9 cellular contexts compared by ENCODE assay signal in the genomic region with DNA sequence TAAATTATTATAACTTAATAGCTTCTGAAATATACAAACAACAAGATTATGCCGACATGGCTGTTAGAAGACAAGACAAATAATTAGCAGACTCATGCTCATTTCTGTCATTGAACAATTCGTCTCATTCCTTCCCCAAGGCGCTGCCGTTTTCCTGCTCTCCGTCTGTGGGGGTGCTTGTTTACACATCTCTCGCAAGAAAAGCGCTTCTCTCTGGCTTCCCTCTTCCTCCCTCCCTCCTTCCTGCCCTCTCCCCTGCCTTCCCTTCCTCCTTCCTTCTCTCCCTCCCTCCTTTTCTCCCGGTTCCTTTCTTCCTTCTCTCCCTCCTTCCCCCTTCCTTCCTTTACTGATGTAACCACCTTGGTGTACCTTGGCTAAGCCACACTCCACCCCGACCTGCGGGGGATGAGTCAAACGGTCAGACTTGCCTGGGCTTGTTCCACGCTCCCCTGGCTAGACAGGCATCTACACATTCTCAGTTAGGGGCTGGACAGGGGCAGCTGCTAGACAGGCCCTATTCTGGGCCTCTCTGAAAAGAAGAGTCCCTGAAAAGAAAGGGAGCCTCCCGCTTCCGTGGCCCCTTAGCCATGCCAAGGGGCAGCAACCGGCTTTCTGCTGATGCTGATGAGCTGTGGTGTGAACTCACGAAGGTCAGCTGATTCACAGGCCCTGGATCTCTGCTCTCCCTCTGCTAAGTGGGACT.
A peak's percentile ranks its signal among the peaks of the same experiment; 100 is the strongest.
DNase-seq lines count a peak whose midpoint lies in the region; ATAC-seq, FAIRE-seq and TF ChIP-seq lines count a peak whose summit lies in the region.
"Had no signal": no experiment of that assay in that cellular context is flagged by ENCODE, and none has a peak within 500 bp of the region (broad histone marks: within the 10 kb centered on the region; RNA-seq: fewer than 3 reads in every experiment).

No MANE protein-coding gene starts in this region.

- H3K4me3 Mint-ChIP-seq in activated T-helper 1 cell treated with anti-CD3 and anti-CD28 coated beads, Interleukin-12 subunit alpha, Interleukin-12 subunit beta, Interleukin-2, Interleukin-4 antibody, amounts not matched to agents 30 ng/mL and 10 ng/mL and 1 ng/mL, durations not matched to agents 14 hours and 24 hours and 36 hours, result no peak overlapping the region
- H3K4me3 Mint-ChIP-seq in natural killer cell, result no peak overlapping the region
- H3K4me3 Mint-ChIP-seq: activated naive CD8-positive, alpha-beta T cell had no signal

- H3K4me1 Mint-ChIP-seq in activated T-helper 1 cell treated with anti-CD3 and anti-CD28 coated beads, Interleukin-12 subunit alpha, Interleukin-12 subunit beta, Interleukin-2, Interleukin-4 antibody, amounts not matched to agents 30 ng/mL and 10 ng/mL and 1 ng/mL, durations not matched to agents 14 hours and 24 hours and 36 hours (ENCODE audit: low read depth), result no peaks in the 10 kb centered on the region
- no peaks in the 10 kb centered on the region for H3K4me1 Mint-ChIP-seq in natural killer cell

- ATAC-seq in Right ventricle myocardium inferior (no peak), left lung (peak; percentile 66), natural killer cell (no peak)

- no peaks in the 10 kb centered on the region for H3K36me3 ChIP-seq in left ventricle myocardium inferior
- no peaks in the 10 kb centered on the region for H3K36me3 ChIP-seq in left lung
- no peaks in the 10 kb centered on the region for H3K36me3 ChIP-seq in uterus

- no peaks in the 10 kb centered on the region for H3K36me3 Mint-ChIP-seq in activated T-helper 1 cell treated with anti-CD3 and anti-CD28 coated beads, Interleukin-12 subunit alpha, Interleukin-12 subunit beta, Interleukin-2, Interleukin-4 antibody, amounts not matched to agents 30 ng/mL and 10 ng/mL and 1 ng/mL, durations not matched to agents 14 hours and 24 hours and 36 hours (ENCODE audit: low read depth)
- H3K36me3 Mint-ChIP-seq in natural killer cell, result no peaks in the 10 kb centered on the region
- H3K36me3 Mint-ChIP-seq: activated naive CD8-positive, alpha-beta T cell had no signal

- peak; percentile 9 for DNase-seq in Right ventricle myocardium inferior (ENCODE audit: missing footprints)
- no peak for DNase-seq in left ventricle myocardium inferior
- DNase-seq in activated T-helper 1 cell treated with anti-CD3 and anti-CD28 coated beads, Interleukin-12 subunit alpha, Interleukin-12 subunit beta, Interleukin-2, Interleukin-4 antibody, amounts not matched to agents 30 ng/mL and 10 ng/mL and 1 ng/mL, durations not matched to agents 14 hours and 24 hours and 36 hours (ENCODE audit: low spot score), result no peak
- peak; percentile 37 to 44 for DNase-seq in left lung
- DNase-seq in uterus, result peak; percentile 59 to 68
- DNase-seq in GM12892 (ENCODE audit: insufficient read length), result no peak
- DNase-seq in epidermal melanocyte (ENCODE audit: insufficient read length, low spot score), result no peak
- no peak for DNase-seq in natural killer cell

- H3K27me3 ChIP-seq in left ventricle myocardium inferior (ENCODE audit: low read depth), result peaks cover 63% of the 10 kb centered on the region
- H3K27me3 ChIP-seq in left lung, result peaks cover 0 to 10% of the 10 kb centered on the region in 2 donors
- no peaks in the 10 kb centered on the region for H3K27me3 ChIP-seq in uterus

- H3K4me3 ChIP-seq in left ventricle myocardium inferior (no peak overlapping the region), left lung (no peak overlapping the region), uterus (no peak overlapping the region)

- TF ChIP-seq POLR2A in uterus (IDR thresholded peaks at IDR 0.05) (no peak), GM12892 (IDR thresholded peaks at IDR 0.05; ENCODE audit: low read depth, low read length) (no peak)

- H3K9me3 Mint-ChIP-seq in activated T-helper 1 cell treated with anti-CD3 and anti-CD28 coated beads, Interleukin-12 subunit alpha, Interleukin-12 subunit beta, Interleukin-2, Interleukin-4 antibody, amounts not matched to agents 30 ng/mL and 10 ng/mL and 1 ng/mL, durations not matched to agents 14 hours and 24 hours and 36 hours, result no peaks in the 10 kb centered on the region
- H3K9me3 Mint-ChIP-seq in natural killer cell, result no peaks in the 10 kb centered on the region

- H3K4me1 ChIP-seq in left ventricle myocardium inferior (peaks cover 7% of the 10 kb centered on the region), left lung (no peaks in the 10 kb centered on the region), uterus (peaks cover 0 to 4% of the 10 kb centered on the region in 2 donors)

- no peak for TF ChIP-seq CTCF in left ventricle myocardium inferior (IDR thresholded peaks at IDR 0.05; ENCODE audit: borderline replicate concordance)
- no peak for TF ChIP-seq CTCF in left lung (IDR thresholded peaks at IDR 0.05)
- TF ChIP-seq CTCF in uterus (IDR thresholded peaks at IDR 0.05), result no peak
- no peak for TF ChIP-seq CTCF in natural killer cell (IDR thresholded peaks at IDR 0.05)

- FAIRE-seq in GM12892 (lab: Jason Lieb, UNC), result no peak

- intact Hi-C loops in Right ventricle myocardium inferior (cut with DNase I) (no loop called here), left ventricle myocardium inferior (cut with micrococcal nuclease) (no loop called here), left lung (cut with DNase I) (no loop called here), uterus (cut with DNase I; ENCODE audit: low total_unique reads) (no loop called here), natural killer cell (cut with micrococcal nuclease) (no loop called here)
- intact Hi-C loops in activated T-helper 1 cell treated with anti-CD3 and anti-CD28 coated beads, Interleukin-12 subunit alpha, Interleukin-12 subunit beta, Interleukin-2, Interleukin-4 antibody, amounts not matched to agents 30 ng/mL and 10 ng/mL and 1 ng/mL, durations not matched to agents 14 hours and 24 hours and 36 hours (cut with micrococcal nuclease), result no loop called here

- H3K9me3 ChIP-seq in left ventricle myocardium inferior (replicated peaks) (no peaks in the 10 kb centered on the region), left lung (no peaks in the 10 kb centered on the region), uterus (no peaks in the 10 kb centered on the region)

- no peaks in the 10 kb centered on the region for H3K27me3 Mint-ChIP-seq in activated T-helper 1 cell treated with anti-CD3 and anti-CD28 coated beads, Interleukin-12 subunit alpha, Interleukin-12 subunit beta, Interleukin-2, Interleukin-4 antibody, amounts not matched to agents 30 ng/mL and 10 ng/mL and 1 ng/mL, durations not matched to agents 14 hours and 24 hours and 36 hours (ENCODE audit: insufficient read depth)
- H3K27me3 Mint-ChIP-seq in natural killer cell (ENCODE audit: low read depth in 2 of 2), result no peaks in the 10 kb centered on the region
- H3K27me3 Mint-ChIP-seq: activated naive CD8-positive, alpha-beta T cell had no signal

- H3K27ac ChIP-seq in left ventricle myocardium inferior (replicated peaks) (no peak overlapping the region), left lung (no peak overlapping the region), uterus (peak overlapping the region; percentile 42 to 66)

- peak overlapping the region; percentile 67 for H3K27ac Mint-ChIP-seq in activated T-helper 1 cell treated with anti-CD3 and anti-CD28 coated beads, Interleukin-12 subunit alpha, Interleukin-12 subunit beta, Interleukin-2, Interleukin-4 antibody, amounts not matched to agents 30 ng/mL and 10 ng/mL and 1 ng/mL, durations not matched to agents 14 hours and 24 hours and 36 hours
- H3K27ac Mint-ChIP-seq in natural killer cell, result no peak overlapping the region
- H3K27ac Mint-ChIP-seq: activated naive CD8-positive, alpha-beta T cell had no signal

Comparison
In these comparisons a context has a peak if more than half of its experiments do, and no peak if none do; other contexts are left out.
1. DNase-seq: peak in Right ventricle myocardium inferior (single experiment), left lung (2 of 2) and uterus (2 of 2); none in left ventricle myocardium inferior (single experiment), activated T-helper 1 cell treated with anti-CD3 and anti-CD28 coated beads, Interleukin-12 subunit alpha, Interleukin-12 subunit beta, Interleukin-2, Interleukin-4 antibody, amounts not matched to agents 30 ng/mL and 10 ng/mL and 1 ng/mL, durations not matched to agents 14 hours and 24 hours and 36 hours (single experiment), GM12892 (single experiment), epidermal melanocyte (single experiment) and natural killer cell (single experiment).
2. H3K27ac ChIP-seq: peak in uterus (2 of 2); none in left ventricle myocardium inferior (single experiment) and left lung (0 of 2).